In the genomic region with DNA sequence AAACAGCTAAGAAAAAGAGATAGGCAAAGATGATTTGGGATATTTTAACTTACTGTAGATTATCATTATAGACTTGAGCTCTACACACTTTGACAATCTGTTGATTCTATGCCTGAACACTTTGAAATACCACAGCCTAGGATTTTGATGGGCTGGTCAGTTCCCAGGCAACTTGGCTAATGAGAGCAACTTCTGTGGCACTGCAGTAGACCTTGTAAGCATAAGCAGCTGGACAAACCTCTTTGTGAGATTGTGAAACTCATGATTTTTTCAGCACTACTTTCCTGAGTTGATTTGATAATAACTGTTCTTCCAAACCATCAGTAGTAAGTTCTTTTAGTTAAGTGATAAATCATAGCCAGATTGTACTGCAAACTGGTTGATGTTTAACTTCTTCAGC, we compare ENCODE assay signal across 21 cellular contexts. TPM values are rescaled to one million over a fixed set of nuclear protein-coding genes. Genes with fewer than 3 reads are reported as not detected.
A peak's percentile ranks its signal among the peaks of the same experiment; 100 is the strongest.
DNase-seq lines count a peak whose midpoint lies in the region; ATAC-seq and TF ChIP-seq lines count a peak whose summit lies in the region.
"Had no signal": no experiment of that assay in that cellular context is flagged by ENCODE, and none has a peak within 500 bp of the region (broad histone marks: within the 10 kb centered on the region; RNA-seq: fewer than 3 reads in every experiment).

No MANE protein-coding gene starts in this region.

- no peak overlapping the region for H3K4me2 ChIP-seq in mesenchymal stem cell (ENCODE audit: low read length, poor library complexity, severe bottlenecking)

- H3K23ac ChIP-seq in mesenchymal stem cell (ENCODE audit: low read length in 2 of 2), result no peak overlapping the region

- no peaks in the 10 kb centered on the region for H3K9me3 ChIP-seq in mesenchymal stem cell (ENCODE audit: control insufficient read depth, low read length)
- H3K9me3 ChIP-seq: ovary, sigmoid colon had no signal

- no peak overlapping the region for H2BK12ac ChIP-seq in mesenchymal stem cell (ENCODE audit: low read length in 2 of 2)

- no peak overlapping the region for H4K91ac ChIP-seq in mesenchymal stem cell (ENCODE audit: low read length)

- no peaks in the 10 kb centered on the region for H3K79me1 ChIP-seq in mesenchymal stem cell (replicated peaks; ENCODE audit: low read length, poor library complexity, severe bottlenecking)

- no peak overlapping the region for H3K9ac ChIP-seq in mesenchymal stem cell (ENCODE audit: low read length)

- no peak for TF ChIP-seq CTCF in AG10803 (conservative IDR thresholded peaks at IDR 0.05; ENCODE audit: low read length)
- TF ChIP-seq CTCF in fibroblast of pulmonary artery (IDR thresholded peaks at IDR 0.05; ENCODE audit: low read length, missing control alignments), result no peak

- no peaks in the 10 kb centered on the region for H3K36me3 ChIP-seq in mesenchymal stem cell (ENCODE audit: control insufficient read depth in 1 of 2, insufficient read depth in 2 of 2, low read depth in 1 of 2, low read length in 2 of 2)
- H3K36me3 ChIP-seq: ovary, sigmoid colon had no signal

- H2BK5ac ChIP-seq in mesenchymal stem cell (ENCODE audit: low read depth, low read length, poor library complexity, severe bottlenecking), result no peak overlapping the region

- H4K8ac ChIP-seq in mesenchymal stem cell (ENCODE audit: low read length), result no peak overlapping the region

- no peak overlapping the region for H2BK15ac ChIP-seq in mesenchymal stem cell (ENCODE audit: low read depth, poor library complexity, severe bottlenecking)

- no peak overlapping the region for H2BK120ac ChIP-seq in mesenchymal stem cell (ENCODE audit: low read depth, low read length)

- no peak overlapping the region for H3K4me3 ChIP-seq in AG10803 (ENCODE audit: low read length)
- no peak overlapping the region for H3K4me3 ChIP-seq in fibroblast of pulmonary artery (replicated peaks; ENCODE audit: low read depth, low read length)
- no peak overlapping the region for H3K4me3 ChIP-seq in mesenchymal stem cell (ENCODE audit: insufficient read depth in 1 of 2, low read depth in 1 of 2, low read length in 2 of 2)
- H3K4me3 ChIP-seq: ovary, sigmoid colon had no signal

- H2AK5ac ChIP-seq in mesenchymal stem cell (ENCODE audit: low read length, severe bottlenecking), result no peak overlapping the region

- no peaks in the 10 kb centered on the region for H3K27me3 ChIP-seq in mesenchymal stem cell (ENCODE audit: control insufficient read depth in 1 of 2, insufficient read depth in 1 of 2, low read length in 2 of 2)
- H3K27me3 ChIP-seq: ovary, sigmoid colon had no signal

- H2AFZ ChIP-seq in mesenchymal stem cell (ENCODE audit: low read depth, low read length), result no peak overlapping the region

- ATAC-seq in GM18873 (IDR thresholded peaks at IDR 0.05; ENCODE audit: low FRiP score, unreplicated experiment) (no peak), GM21526 (IDR thresholded peaks at IDR 0.05; ENCODE audit: low FRiP score, unreplicated experiment) (no peak), SK-N-SH treated with all-trans-retinoic acid at 6 μM for 48 hours (no peak)
- ATAC-seq: activated CD8-positive, alpha-beta T cell treated with anti-CD3 and anti-CD28 coated beads, Interleukin-2, amount 10 ng/mL, durations not matched to agents 7 days and 5 days; naive thymus-derived CD8-positive, alpha-beta T cell had no signal

- H3K18ac ChIP-seq in mesenchymal stem cell (ENCODE audit: low read depth in 1 of 2, low read length in 2 of 2), result no peak overlapping the region

- no peak overlapping the region for H3K14ac ChIP-seq in mesenchymal stem cell (ENCODE audit: low read length in 2 of 2)

- H3K4me1 ChIP-seq in mesenchymal stem cell (ENCODE audit: control insufficient read depth, insufficient read depth, low read depth, low read length), result peaks cover 4% of the 10 kb centered on the region
- H3K4me1 ChIP-seq: sigmoid colon had no signal

- no peak overlapping the region for H3K4ac ChIP-seq in mesenchymal stem cell (ENCODE audit: low read depth in 1 of 2, low read length in 2 of 2)

- peak overlapping the region; percentile 71 for H3K27ac ChIP-seq in mesenchymal stem cell (ENCODE audit: low read length, poor library complexity, severe bottlenecking)
- H3K27ac ChIP-seq: epithelial cell of prostate, ovary, sigmoid colon had no signal

- peak; percentile 26 for DNase-seq in AG10803 (ENCODE audit: low read depth)
- peak; percentile 17 for DNase-seq in OCI-M1 (lab: John Stamatoyannopoulos, UW)
- peak; percentile 50 for DNase-seq in fibroblast of pulmonary artery (ENCODE audit: low read depth)
- DNase-seq in mesenchymal stem cell, result peak; percentile 23
- DNase-seq in NCI-H510A (lab: John Stamatoyannopoulos, UW), result no peak
- DNase-seq: activated CD4-positive, alpha-beta T cell treated with anti-CD3 and anti-CD28 coated beads for 1 hour; activated CD8-positive, alpha-beta T cell treated with anti-CD3 and anti-CD28 coated beads, Interleukin-2, amount 10 ng/mL, durations not matched to agents 7 days and 5 days; activated effector memory CD4-positive, alpha-beta T cell treated with Interleukin-2 at 50 U/mL for 16 hours; activated naive CD8-positive, alpha-beta T cell treated with anti-CD3 and anti-CD28 coated beads for 36 hours; activated T-cell treated with anti-CD3 and anti-CD28 coated beads for 4 hours; GOT3; KG1; naive thymus-derived CD8-positive, alpha-beta T cell; NCI-H1436 treated with DMSO at 0.1 percent for 48 hours; NCI-H524; ovary; sigmoid colon had no signal

TF ChIP-seq in SK-N-SH treated with all-trans-retinoic acid at 6 μM for 48 hours, 23 proteins besides CTCF, POLR2A, EP300 and RAD21:
- TF ChIP-seq POU6F1 (CRISPR knock-in tag; IDR thresholded peaks at IDR 0.05; ENCODE audit: borderline replicate concordance, low read depth), result no peak
- no peak for TF ChIP-seq ISL1 (CRISPR knock-in tag; IDR thresholded peaks at IDR 0.05)
- TF ChIP-seq ESRRG (CRISPR knock-in tag; IDR thresholded peaks at IDR 0.05), result no peak

RNA-seq across cellular contexts. Expression of gene ELOVL5, which starts 27.1 kb away (rescaled TPM):
- polyA plus RNA-seq in mesenchymal stem cell (2013, experiment 1 of 2), result 112 TPM
- polyA plus RNA-seq in mesenchymal stem cell (2013, experiment 2 of 2), result 114 TPM
